Comparison of ENCODE assay signal across 22 cellular contexts in the genomic region with DNA sequence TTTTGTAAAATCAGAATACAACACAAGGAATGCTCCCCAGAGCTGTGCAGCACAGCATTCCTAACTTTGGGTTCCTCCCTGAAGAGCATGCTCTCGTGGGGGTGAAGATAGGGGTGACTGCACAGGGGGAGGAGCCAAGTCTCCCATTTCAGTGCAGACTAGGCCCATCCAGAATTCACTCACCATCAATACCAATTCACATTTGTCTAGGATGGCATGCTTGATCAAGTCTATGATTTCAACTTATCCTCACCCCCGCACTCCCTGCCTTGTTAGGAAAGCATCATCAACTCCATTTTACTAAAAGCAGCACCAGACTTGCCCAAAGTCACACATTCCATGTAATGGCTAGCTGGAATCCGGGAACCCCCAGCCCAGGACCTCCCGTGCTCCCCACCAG. TPM values are rescaled to one million over a fixed set of nuclear protein-coding genes. Genes with fewer than 3 reads are reported as not detected.
DNase-seq lines count a peak whose midpoint lies in the region; ATAC-seq and TF ChIP-seq lines count a peak whose summit lies in the region.
"Had no signal": no experiment of that assay in that cellular context is flagged by ENCODE, and none has a peak within 500 bp of the region (broad histone marks: within the 10 kb centered on the region; RNA-seq: fewer than 3 reads in every experiment).

No MANE protein-coding gene starts in this region.

- TF ChIP-seq CTCF in epithelial cell of esophagus (IDR thresholded peaks at IDR 0.05; ENCODE audit: insufficient read depth, low read depth, low read length, missing control alignments): no peak
- TF ChIP-seq CTCF in foreskin fibroblast (IDR thresholded peaks at IDR 0.05; ENCODE audit: low read depth, low read length): no peak

- H3K4me3 Mint-ChIP-seq in CD4-positive, CD25-positive, alpha-beta regulatory T cell: peak overlapping the region in 1 of 4 donors; percentile 8
- H3K4me3 Mint-ChIP-seq in CD8-positive, alpha-beta memory T cell: no peak overlapping the region
- no peak overlapping the region for H3K4me3 Mint-ChIP-seq in stimulated activated naive B cell treated with anti-CD40 and anti-IgM and Interleukin-4, amounts not matched to agents 10 μg/mL and 1 μg/mL and 100 μg/mL, for 72 hours
- H3K4me3 Mint-ChIP-seq: H9, HFFc6 had no signal

- no peak for ATAC-seq in CD4-positive, CD25-positive, alpha-beta regulatory T cell (ENCODE audit: low read depth in 2 of 2)
- no peak for ATAC-seq in stimulated activated naive B cell treated with anti-CD40 and anti-IgM and Interleukin-4, amounts not matched to agents 10 μg/mL and 1 μg/mL and 100 μg/mL, for 72 hours (replicated peaks)
- ATAC-seq: A549 had no signal

- peaks cover 51 to 90% (median 69%) of the 10 kb centered on the region in 4 donors for H3K4me1 Mint-ChIP-seq in CD4-positive, CD25-positive, alpha-beta regulatory T cell
- peaks cover 70 to 93% (median 91%) of the 10 kb centered on the region in 3 donors for H3K4me1 Mint-ChIP-seq in CD8-positive, alpha-beta memory T cell
- H3K4me1 Mint-ChIP-seq in stimulated activated naive B cell treated with anti-CD40 and anti-IgM and Interleukin-4, amounts not matched to agents 10 μg/mL and 1 μg/mL and 100 μg/mL, for 72 hours: peaks cover 68 to 86% of the 10 kb centered on the region in 2 donors

- H3K27me3 Mint-ChIP-seq in CD4-positive, CD25-positive, alpha-beta regulatory T cell: no peaks in the 10 kb centered on the region
- peaks cover 0 to 2% of the 10 kb centered on the region in 2 donors for H3K27me3 Mint-ChIP-seq in CD8-positive, alpha-beta memory T cell
- H3K27me3 Mint-ChIP-seq in stimulated activated naive B cell treated with anti-CD40 and anti-IgM and Interleukin-4, amounts not matched to agents 10 μg/mL and 1 μg/mL and 100 μg/mL, for 72 hours: no peaks in the 10 kb centered on the region

- CTCF ChIA-PET in CD8-positive, alpha-beta memory T cell (lab: Charles Lee): no interaction called here

- H3K27me3 ChIP-seq in CD4-positive, CD25-positive, alpha-beta regulatory T cell (ENCODE audit: control insufficient read depth, insufficient read depth, low read length): no peaks in the 10 kb centered on the region
- no peaks in the 10 kb centered on the region for H3K27me3 ChIP-seq in CD8-positive, alpha-beta memory T cell (ENCODE audit: insufficient read depth, low read length, poor library complexity, severe bottlenecking)

- H3K36me3 Mint-ChIP-seq in CD4-positive, CD25-positive, alpha-beta regulatory T cell: peaks cover 40% of the 10 kb centered on the region
- H3K36me3 Mint-ChIP-seq in CD8-positive, alpha-beta memory T cell: peaks cover 4 to 55% (median 14%) of the 10 kb centered on the region in 3 donors
- peaks cover 42 to 44% of the 10 kb centered on the region in 2 donors for H3K36me3 Mint-ChIP-seq in stimulated activated naive B cell treated with anti-CD40 and anti-IgM and Interleukin-4, amounts not matched to agents 10 μg/mL and 1 μg/mL and 100 μg/mL, for 72 hours

- POLR2A ChIA-PET in CD8-positive, alpha-beta memory T cell (lab: Charles Lee): no interaction called here

- intact Hi-C loops in head of caudate nucleus (cut with DNase I): no loop called here

- no peaks in the 10 kb centered on the region for H3K9me3 ChIP-seq in CD4-positive, CD25-positive, alpha-beta regulatory T cell (ENCODE audit: control insufficient read depth in 2 of 2, low read length in 2 of 2)
- no peaks in the 10 kb centered on the region for H3K9me3 ChIP-seq in CD8-positive, alpha-beta memory T cell (ENCODE audit: low read length)
- H3K9me3 ChIP-seq: A549, SJCRH30 had no signal

- no peaks in the 10 kb centered on the region for H3K9me3 Mint-ChIP-seq in CD4-positive, CD25-positive, alpha-beta regulatory T cell
- no peaks in the 10 kb centered on the region for H3K9me3 Mint-ChIP-seq in CD8-positive, alpha-beta memory T cell
- H3K9me3 Mint-ChIP-seq in stimulated activated naive B cell treated with anti-CD40 and anti-IgM and Interleukin-4, amounts not matched to agents 10 μg/mL and 1 μg/mL and 100 μg/mL, for 72 hours: no peaks in the 10 kb centered on the region
- H3K9me3 Mint-ChIP-seq: H9, HFFc6 had no signal

- DNase-seq in CD4-positive, CD25-positive, alpha-beta regulatory T cell: no peak
- no peak for DNase-seq in CD8-positive, alpha-beta memory T cell
- DNase-seq in epithelial cell of esophagus (ENCODE audit: low read depth) (peak; percentile 54), head of caudate nucleus (no peak), foreskin fibroblast (no peak), NCI-H1694 treated with DMSO at 0.1 percent for 48 hours (lab: John Stamatoyannopoulos, UW) (no peak)
- DNase-seq in stimulated activated naive B cell treated with anti-CD40 and anti-IgM and Interleukin-4, amounts not matched to agents 10 μg/mL and 1 μg/mL and 100 μg/mL, for 72 hours: no peak
- DNase-seq: DMS53, GDM1, GM23248, H9, HFFc6, IMR-90, MV-4-11, NCI-H1105 treated with DMSO at 0.1 percent for 48 hours, NCI-H2081 treated with DMSO at 0.1 percent for 48 hours, NCI-H2171 treated with DMSO at 0.1 percent for 48 hours, NCI-H446, NCI-H526, OCI-M1, SJCRH30 had no signal

- no peak overlapping the region for H3K4me3 ChIP-seq in CD4-positive, CD25-positive, alpha-beta regulatory T cell (ENCODE audit: low read depth, low read length)
- H3K4me3 ChIP-seq in CD8-positive, alpha-beta memory T cell (ENCODE audit: low read length): no peak overlapping the region
- no peak overlapping the region for H3K4me3 ChIP-seq in epithelial cell of esophagus (ENCODE audit: low read length)
- no peak overlapping the region for H3K4me3 ChIP-seq in foreskin fibroblast (ENCODE audit: low read depth in 1 of 2, low read length in 2 of 2)
- H3K4me3 ChIP-seq: A549, GM23248, SJCRH30 had no signal

- peak overlapping the region in 2 of 3 donors; percentile 26 to 83 for H3K27ac Mint-ChIP-seq in CD4-positive, CD25-positive, alpha-beta regulatory T cell
- peak overlapping the region in 5 of 8 donors; percentile 13 to 96 (median 50) for H3K27ac Mint-ChIP-seq in CD8-positive, alpha-beta memory T cell
- H3K27ac Mint-ChIP-seq in stimulated activated naive B cell treated with anti-CD40 and anti-IgM and Interleukin-4, amounts not matched to agents 10 μg/mL and 1 μg/mL and 100 μg/mL, for 72 hours: peak overlapping the region; percentile 63
- H3K27ac Mint-ChIP-seq: H9, HFFc6 had no signal

- H3K4me1 ChIP-seq in CD4-positive, CD25-positive, alpha-beta regulatory T cell (ENCODE audit: control insufficient read depth, insufficient read depth, low read length, poor library complexity, severe bottlenecking): peaks cover 58% of the 10 kb centered on the region
- peaks cover 30% of the 10 kb centered on the region for H3K4me1 ChIP-seq in CD8-positive, alpha-beta memory T cell (ENCODE audit: insufficient read depth, low read length)

- no peak overlapping the region for H3K27ac ChIP-seq in CD4-positive, CD25-positive, alpha-beta regulatory T cell (ENCODE audit: insufficient read depth, low read length, poor library complexity, severe bottlenecking)
- no peak overlapping the region for H3K27ac ChIP-seq in CD8-positive, alpha-beta memory T cell (ENCODE audit: low read depth, low read length)
- H3K27ac ChIP-seq: A549, GM23248, SJCRH30 had no signal

- peaks cover 38% of the 10 kb centered on the region for H3K36me3 ChIP-seq in CD4-positive, CD25-positive, alpha-beta regulatory T cell (ENCODE audit: control insufficient read depth, insufficient read depth, low read length)
- peaks cover 4% of the 10 kb centered on the region for H3K36me3 ChIP-seq in CD8-positive, alpha-beta memory T cell (ENCODE audit: insufficient read depth, low read length)
- H3K36me3 ChIP-seq: SJCRH30 had no signal

RNA-seq across cellular contexts. Expression of a gene that starts 6.3 kb away (rescaled TPM):
- 258 TPM for total RNA-seq in CD4-positive, CD25-positive, alpha-beta regulatory T cell
- 10 to 100 TPM; 30.1 to 69.1 (median 48.9) TPM for polyA plus RNA-seq in CD4-positive, CD25-positive, alpha-beta regulatory T cell
- 10 to 100 TPM; 24.7 to 27.9 TPM for total RNA-seq in CD8-positive, alpha-beta memory T cell
- polyA plus RNA-seq in CD8-positive, alpha-beta memory T cell: 34.0 TPM
- total RNA-seq: SJCRH30 had no signal
